ENCODE assay signal across 8 cellular contexts in genomic region chr10:70672165-70672992, GRCh38. TPM values are rescaled to one million over a fixed set of nuclear protein-coding genes. Genes with fewer than 3 reads are reported as not detected.
DNase-seq lines count a peak whose midpoint lies in the region; ATAC-seq and TF ChIP-seq lines count a peak whose summit lies in the region.

TSS of gene ADAMTS14 (plus strand) at chr10:70672506. CDS start at chr10:70672803, 297 bp downstream.

- peak within 1 kb of the TSS; percentile 86 for H3K4me2 ChIP-seq in IMR-90 (ENCODE audit: low read depth, low read length)

- H3K56ac ChIP-seq in IMR-90 (ENCODE audit: extremely low read depth, insufficient read depth, low read length) = peak within 1 kb of the TSS; percentile 47; the same call in 1 of the 2 replicates

- 0 out of 2 replicates have a peak within 1 kb of the TSS, but pooled peaks have one; percentile 28 for H4K91ac ChIP-seq in IMR-90 (ENCODE audit: insufficient read depth, low read depth, low read length)

- H3K36me3 ChIP-seq in IMR-90 (ENCODE audit: control insufficient read depth, insufficient read depth, low read length) (no peaks in the 10 kb centered on the region), neuron (ENCODE audit: insufficient read depth, low read length) (no peaks in the 10 kb centered on the region)

- H3K79me1 ChIP-seq in IMR-90 (ENCODE audit: low read depth in 1 of 2, low read length in 2 of 2) = no peaks in the 10 kb centered on the region

- peaks cover 5% of the 10 kb centered on the region for H3K9me3 Mint-ChIP-seq in activated T-cell treated with anti-CD3 and anti-CD28 coated beads, Interleukin-2, amount 50 U/mL, for 4 hours

- H2BK5ac ChIP-seq in IMR-90 (ENCODE audit: low read depth, low read length, poor library complexity, severe bottlenecking) = no peak within 1 kb of the TSS

- H4K5ac ChIP-seq in IMR-90 (ENCODE audit: low read depth, low read length) = peak within 1 kb of the TSS; percentile 56; the same call in 1 of the 2 replicates

- H3K27me3 ChIP-seq in IMR-90 (ENCODE audit: control insufficient read depth, insufficient read depth, low read length) (peaks cover 8% of the 10 kb centered on the region), neuron (ENCODE audit: insufficient read depth, low read length) (peaks cover 54% of the 10 kb centered on the region)

- peak within 1 kb of the TSS; percentile 79 for H2AFZ ChIP-seq in IMR-90 (replicated peaks; ENCODE audit: low read length, poor library complexity)
- H2AFZ ChIP-seq in neuron (ENCODE audit: low read depth, low read length) = no peak within 1 kb of the TSS

- H4K8ac ChIP-seq in IMR-90 (ENCODE audit: low read depth in 2 of 2, low read length in 2 of 2) = no peak within 1 kb of the TSS; a peak in 1 of 4 replicates

- no peak for TF ChIP-seq CTCF in IMR-90 (conservative IDR thresholded peaks at IDR 0.05; ENCODE audit: low read depth, low read length)

- TF ChIP-seq POLR2A in IMR-90 (IDR thresholded peaks at IDR 0.05; ENCODE audit: low read depth, low read length) = peak; percentile 47; the same call in 1 of the 2 replicates

- peak; percentile 68 for ATAC-seq in IMR-90 (ENCODE audit: low read depth)
- ATAC-seq in activated T-cell treated with anti-CD3 and anti-CD28 coated beads, Interleukin-2, amount 50 U/mL, for 4 hours = peak; percentile 62 to 71
- no peak for ATAC-seq in HG02981 (IDR thresholded peaks at IDR 0.05; ENCODE audit: unreplicated experiment)

- peak within 1 kb of the TSS; percentile 48; the same call in 1 of the 3 replicates for H2BK15ac ChIP-seq in IMR-90 (ENCODE audit: low read depth, low read length)

- H2BK20ac ChIP-seq in IMR-90 (ENCODE audit: low read depth, low read length) = no peak within 1 kb of the TSS

- H2AK9ac ChIP-seq in IMR-90 (replicated peaks; ENCODE audit: low read depth, low read length, poor library complexity) = peak within 1 kb of the TSS; percentile 70

- H3K4me1 Mint-ChIP-seq in activated T-cell treated with anti-CD3 and anti-CD28 coated beads, Interleukin-2, amount 50 U/mL, for 4 hours (ENCODE audit: low read depth) = peaks cover 11% of the 10 kb centered on the region

- H2BK120ac ChIP-seq in IMR-90 (ENCODE audit: low read depth, low read length) = peak within 1 kb of the TSS; percentile 49

- 2% methylated on average over 45 of the region's 99 CpGs; no CpG with 5 or more reads in 1 of the 2 experiments for WGBS in IMR-90 (ENCODE audit: extremely low coverage in 2 of 2, insufficient read length in 1 of 2), 2 experiments

- peak within 1 kb of the TSS; percentile 37; the same call in 1 of the 2 replicates for H2AK5ac ChIP-seq in IMR-90 (ENCODE audit: low read depth, low read length)

- peaks cover 7% of the 10 kb centered on the region; the same call in 1 of the 2 replicates for H3K4me1 ChIP-seq in IMR-90 (ENCODE audit: control insufficient read depth, insufficient read depth, low read length)
- H3K4me1 ChIP-seq in neuron (ENCODE audit: insufficient read depth, low read length) = peaks cover 4% of the 10 kb centered on the region

- intact Hi-C loops in IMR-90 (cut with micrococcal nuclease) = loop anchor here (5.0 kb wide), 1 partner anchor 120 kb away; no protein-coding TSS in a partner anchor

- H3K27ac ChIP-seq in IMR-90 (ENCODE audit: insufficient read depth, low read length) = no peak within 1 kb of the TSS; the same call in 1 of the 2 replicates

- H3K14ac ChIP-seq in IMR-90 (replicated peaks; ENCODE audit: low read depth, low read length) = peak within 1 kb of the TSS; percentile 71

- dilution Hi-C loops in IMR-90 (cut with HindIII; ENCODE audit: low sequenced_read_pairs, unreplicated experiment) = no loop called here

- H3K4me3 ChIP-seq in IMR-90 (ENCODE audit: insufficient read depth, low read depth, low read length) (peak within 1 kb of the TSS; percentile 57), neuron (ENCODE audit: low read length) (peak within 1 kb of the TSS; percentile 10)

- H3K4me3 Mint-ChIP-seq in activated T-cell treated with anti-CD3 and anti-CD28 coated beads, Interleukin-2, amount 50 U/mL, for 4 hours = peak within 1 kb of the TSS; percentile 45

- H3K18ac ChIP-seq in IMR-90 (ENCODE audit: low read depth, low read length) = peak within 1 kb of the TSS; percentile 35

- BruUV-seq in IMR-90 (replicated peaks; lab: Mats Ljungman, UMichigan) = no TSS peak

- H3K9me3 ChIP-seq in IMR-90 (ENCODE audit: control insufficient read depth, insufficient read depth, low read length) (no peaks in the 10 kb centered on the region), neuron (ENCODE audit: low read length) (no peaks in the 10 kb centered on the region)

- TF ChIP-seq RAD21 in IMR-90 (IDR thresholded peaks at IDR 0.05; ENCODE audit: low read length) = no peak

- no peaks in the 10 kb centered on the region for H3K36me3 Mint-ChIP-seq in activated T-cell treated with anti-CD3 and anti-CD28 coated beads, Interleukin-2, amount 50 U/mL, for 4 hours (ENCODE audit: insufficient read depth)

- H3K27me3 Mint-ChIP-seq in activated T-cell treated with anti-CD3 and anti-CD28 coated beads, Interleukin-2, amount 50 U/mL, for 4 hours (ENCODE audit: low read depth) = peaks cover 45% of the 10 kb centered on the region

- H3K23ac ChIP-seq in IMR-90 (ENCODE audit: low read depth, low read length) = peak within 1 kb of the TSS; percentile 91

- H3K4ac ChIP-seq in IMR-90 (ENCODE audit: low read depth, low read length) = peak within 1 kb of the TSS; percentile 61

- H3K9me1 ChIP-seq in IMR-90 (ENCODE audit: insufficient read depth, low read length) = peaks cover 4% of the 10 kb centered on the region; the same call in 1 of the 2 replicates

- POLR2A ChIA-PET in IMR-90 (lab: Charles Lee; ENCODE audit: unreplicated experiment) = no interaction called here

- CTCF ChIA-PET in IMR-90 (lab: Yijun Ruan, JAX) = no interaction called here

- in situ Hi-C loops in IMR-90 (cut with MboI; ENCODE audit: low sequenced_read_pairs) = no loop called here

- no peaks in the 10 kb centered on the region for H4K20me1 ChIP-seq in IMR-90 (ENCODE audit: insufficient read depth, low read length)

- DNase-seq in CMK (ENCODE audit: low read depth) (peak; percentile 90), IMR-90 (no peak), glomerular visceral epithelial cell (ENCODE audit: extremely low spot score) (peak; percentile 56), KG1 (lab: John Stamatoyannopoulos, UW) (no peak), NCI-H2029 (lab: John Stamatoyannopoulos, UW) (no peak)
- no peak for DNase-seq in activated T-cell treated with anti-CD3 and anti-CD28 coated beads, Interleukin-2, amount 50 U/mL, for 4 hours

- H3K9ac ChIP-seq in IMR-90 (ENCODE audit: low read depth, low read length) = peak within 1 kb of the TSS; percentile 58

TF ChIP-seq in IMR-90, 13 proteins besides CTCF, POLR2A, EP300 and RAD21:
- no peak for TF ChIP-seq CEBPB (IDR thresholded peaks at IDR 0.05; ENCODE audit: low read depth, low read length)
- no peak for TF ChIP-seq MAFK (IDR thresholded peaks at IDR 0.05; ENCODE audit: low read depth, low read length)
- no peak for TF ChIP-seq ELK1 (IDR thresholded peaks at IDR 0.05; ENCODE audit: borderline replicate concordance, low read depth, low read length)
- no peak for TF ChIP-seq CHD1 (IDR thresholded peaks at IDR 0.05; ENCODE audit: low read depth, low read length)
- no peak for TF ChIP-seq MAZ (IDR thresholded peaks at IDR 0.05; ENCODE audit: borderline replicate concordance, low read depth, low read length)
- no peak for TF ChIP-seq MXI1 (IDR thresholded peaks at IDR 0.05; ENCODE audit: borderline replicate concordance, low read depth, low read length)
- TF ChIP-seq, protein P1, sequence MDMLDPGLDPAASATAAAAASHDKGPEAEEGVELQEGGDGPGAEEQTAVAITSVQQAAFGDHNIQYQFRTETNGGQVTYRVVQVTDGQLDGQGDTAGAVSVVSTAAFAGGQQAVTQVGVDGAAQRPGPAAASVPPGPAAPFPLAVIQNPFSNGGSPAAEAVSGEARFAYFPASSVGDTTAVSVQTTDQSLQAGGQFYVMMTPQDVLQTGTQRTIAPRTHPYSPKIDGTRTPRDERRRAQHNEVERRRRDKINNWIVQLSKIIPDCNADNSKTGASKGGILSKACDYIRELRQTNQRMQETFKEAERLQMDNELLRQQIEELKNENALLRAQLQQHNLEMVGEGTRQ (IDR thresholded peaks at IDR 0.05; ENCODE audit: low read depth, low read length) = no peak
- no peak for TF ChIP-seq RFX5 (IDR thresholded peaks at IDR 0.05; ENCODE audit: low read depth, low read length)
- TF ChIP-seq BHLHE40 (IDR thresholded peaks at IDR 0.05; ENCODE audit: low read depth, low read length) = no peak
- TF ChIP-seq FOS (IDR thresholded peaks at IDR 0.05; ENCODE audit: low read depth, low read length) = no peak
- no peak for TF ChIP-seq SMC3 (IDR thresholded peaks at IDR 0.05; ENCODE audit: low read depth, low read length)

RNA-seq across cellular contexts. Expression of gene ADAMTS14, which starts in this region (rescaled TPM):
- total RNA-seq in IMR-90 (2012; rRNA removed) = under 0.01 TPM in 2 replicates
- polyA plus RNA-seq in IMR-90 (2012; rRNA removed) = 0.31 and 0.33 TPM in 2 replicates
- 0.14 and 0.34 TPM in 2 replicates for polyA plus RNA-seq in IMR-90 (2012; cell fraction: cytosol; rRNA removed)
- 2.5 and 4.3 TPM in 2 replicates for polyA plus RNA-seq in IMR-90 (2012; cell fraction: nucleus; rRNA removed; ENCODE audit: low replicate concordance)
- total RNA-seq in activated T-cell treated with anti-CD3 and anti-CD28 coated beads, Interleukin-2, amount 50 U/mL, for 4 hours = under 1 TPM; 0.08 to 0.15 (median 0.14) TPM

Comparison
In these comparisons a context has a peak if more than half of its experiments do, and no peak if none do; other contexts are left out.
1. Peak in ATAC-seq in activated T-cell treated with anti-CD3 and anti-CD28 coated beads, Interleukin-2, amount 50 U/mL, for 4 hours; RNA of the gene not detected or under 1 TPM.
2. DNase-seq: peak in CMK (single experiment) and glomerular visceral epithelial cell (single experiment); none in IMR-90 (single experiment), activated T-cell treated with anti-CD3 and anti-CD28 coated beads, Interleukin-2, amount 50 U/mL, for 4 hours (single experiment), KG1 (single experiment) and NCI-H2029 (single experiment).